Comparison of ENCODE assay signal across 23 cellular contexts in genomic region chr17:57929392-57929791, GRCh38. TPM values are rescaled to one million over a fixed set of nuclear protein-coding genes. Genes with fewer than 3 reads are reported as not detected.
DNase-seq lines count a peak whose midpoint lies in the region; ATAC-seq and TF ChIP-seq lines count a peak whose summit lies in the region.
"Had no signal": no experiment of that assay in that cellular context is flagged by ENCODE, and none has a peak within 500 bp of the region (broad histone marks: within the 10 kb centered on the region; RNA-seq: fewer than 3 reads in every experiment).

No MANE protein-coding gene starts in this region.

- no peaks in the 10 kb centered on the region for H3K4me1 Mint-ChIP-seq in natural killer cell
- H3K4me1 Mint-ChIP-seq: central memory CD8-positive, alpha-beta T cell had no signal

- H3K4me3 Mint-ChIP-seq in natural killer cell = no peak overlapping the region
- H3K4me3 Mint-ChIP-seq: central memory CD8-positive, alpha-beta T cell; T-helper 2 cell treated with Interferon-gamma antibody and Interleukin-4, amounts not matched to agents 5 μg/mL and 100 μg/mL, for 36 hours had no signal

- H3K9ac ChIP-seq in mucosa of rectum (ENCODE audit: low read depth in 1 of 2, low read length in 2 of 2) = no peak overlapping the region
- H3K9ac ChIP-seq: parathyroid adenoma had no signal

- H3K4me3 ChIP-seq in Panc1 (ENCODE audit: low read depth in 2 of 2, low read length in 2 of 2) (no peak overlapping the region), esophagus squamous epithelium (no peak overlapping the region), mucosa of rectum (ENCODE audit: low read length in 2 of 2) (no peak overlapping the region), stomach (no peak overlapping the region), H7 (ENCODE audit: insufficient read depth, low read depth, low read length) (no peak overlapping the region)

- no TSS peak for BruUV-seq in Panc1 (replicated peaks; lab: Mats Ljungman, UMichigan)

- POLR2A ChIA-PET in Panc1 (lab: Charles Lee) = no interaction called here

- DNase-seq in Panc1 (ENCODE audit: low read depth, low spot score) (no peak), esophagus squamous epithelium (lab: John Stamatoyannopoulos, UW) (no peak), stomach (no peak), H7 (no peak), natural killer cell (no peak)
- DNase-seq: activated CD4-positive, alpha-beta T cell treated with anti-CD3 and anti-CD28 coated beads, Interleukin-2, amount 50 U/mL, for 48 hours; activated naive CD4-positive, alpha-beta T cell; DMS153; effector CD8-positive, alpha-beta T cell; GDM1; Kasumi-1; NCI-H1048; NCI-H1930; NCI-H345; small intestine; stimulated activated naive CD4-positive, alpha-beta T cell treated with Interleukin-2 at 50 U/mL for 16 hours had no signal

- intact Hi-C loops in Panc1 (cut with micrococcal nuclease; ENCODE audit: unreplicated experiment) (no loop called here), esophagus squamous epithelium (cut with DNase I) (no loop called here), stomach (cut with DNase I; ENCODE audit: low total_unique reads) (no loop called here), natural killer cell (cut with micrococcal nuclease) (no loop called here)

- H3K27ac Mint-ChIP-seq in natural killer cell = no peak overlapping the region
- H3K27ac Mint-ChIP-seq: T-helper 2 cell treated with Interferon-gamma antibody and Interleukin-4, amounts not matched to agents 5 μg/mL and 100 μg/mL, for 36 hours had no signal

- TF ChIP-seq CTCF in Panc1 (IDR thresholded peaks at IDR 0.05) (no peak), esophagus squamous epithelium (IDR thresholded peaks at IDR 0.05) (no peak), stomach (IDR thresholded peaks at IDR 0.05) (no peak), natural killer cell (IDR thresholded peaks at IDR 0.05) (no peak)

- TF ChIP-seq EP300 in stomach (IDR thresholded peaks at IDR 0.05) = no peak

- 56 to 61% methylated on average over 4 of the region's 4 CpGs for WGBS in esophagus squamous epithelium, 2 donors
- 60 to 85% (median 73%) methylated on average over 4 of the region's 4 CpGs for WGBS in stomach, 5 donors

- H3K36me3 ChIP-seq in Panc1 (ENCODE audit: control insufficient read depth, insufficient read depth, low read length) = no peaks in the 10 kb centered on the region
- no peaks in the 10 kb centered on the region for H3K36me3 ChIP-seq in esophagus squamous epithelium
- H3K36me3 ChIP-seq in mucosa of rectum (ENCODE audit: control insufficient read depth in 2 of 2, insufficient read depth in 2 of 2, low read length in 2 of 2) = no peaks in the 10 kb centered on the region
- no peaks in the 10 kb centered on the region for H3K36me3 ChIP-seq in stomach
- H3K36me3 ChIP-seq in H7 (replicated peaks; ENCODE audit: control insufficient read depth, insufficient read depth, low read length) = no peaks in the 10 kb centered on the region

- H3K27me3 Mint-ChIP-seq in natural killer cell (ENCODE audit: low read depth in 2 of 2) = peaks cover 19 to 30% of the 10 kb centered on the region in 2 donors

- H3K9me3 Mint-ChIP-seq in natural killer cell = no peaks in the 10 kb centered on the region
- H3K9me3 Mint-ChIP-seq: central memory CD8-positive, alpha-beta T cell; T-helper 2 cell treated with Interferon-gamma antibody and Interleukin-4, amounts not matched to agents 5 μg/mL and 100 μg/mL, for 36 hours had no signal

- no peaks in the 10 kb centered on the region for H3K36me3 Mint-ChIP-seq in natural killer cell

- H3K9me3 ChIP-seq in Panc1 (ENCODE audit: control insufficient read depth, insufficient read depth, low read depth, low read length) = no peaks in the 10 kb centered on the region
- H3K9me3 ChIP-seq in esophagus squamous epithelium = no peaks in the 10 kb centered on the region
- H3K9me3 ChIP-seq in mucosa of rectum (ENCODE audit: control insufficient read depth in 2 of 2, low read length in 2 of 2) = no peaks in the 10 kb centered on the region
- H3K9me3 ChIP-seq in stomach = no peaks in the 10 kb centered on the region

- H3K4me1 ChIP-seq in Panc1 (ENCODE audit: control insufficient read depth, insufficient read depth, low read length) = peaks cover 71% of the 10 kb centered on the region
- peaks cover 33 to 99% (median 74%) of the 10 kb centered on the region in 3 donors for H3K4me1 ChIP-seq in esophagus squamous epithelium
- H3K4me1 ChIP-seq in mucosa of rectum (ENCODE audit: control insufficient read depth in 2 of 2, insufficient read depth in 2 of 2, low read length in 2 of 2) = peaks cover 16 to 25% of the 10 kb centered on the region in 2 donors
- H3K4me1 ChIP-seq in stomach = peaks cover 29 to 90% (median 69%) of the 10 kb centered on the region in 4 donors
- H3K4me1 ChIP-seq: parathyroid adenoma had no signal

- in situ Hi-C loops in Panc1 (cut with HindIII; ENCODE audit: low pct_unique_long_range_greater_than_20kb, low sequenced_read_pairs) = no loop called here

- no peaks in the 10 kb centered on the region for H3K27me3 ChIP-seq in Panc1 (ENCODE audit: control insufficient read depth, insufficient read depth, low read length)
- no peaks in the 10 kb centered on the region for H3K27me3 ChIP-seq in esophagus squamous epithelium
- H3K27me3 ChIP-seq in mucosa of rectum (ENCODE audit: control insufficient read depth in 2 of 2, insufficient read depth in 2 of 2, low read length in 2 of 2) = no peaks in the 10 kb centered on the region
- no peaks in the 10 kb centered on the region for H3K27me3 ChIP-seq in stomach
- H3K27me3 ChIP-seq in H7 (ENCODE audit: control insufficient read depth, insufficient read depth, low read length) = no peaks in the 10 kb centered on the region

- CTCF ChIA-PET in Panc1 (lab: Charles Lee) = no interaction called here

- no peak for ATAC-seq in Panc1
- no peak for ATAC-seq in HG03196 (IDR thresholded peaks at IDR 0.05; ENCODE audit: unreplicated experiment)
- no peak for ATAC-seq in natural killer cell
- ATAC-seq in HG03159 (IDR thresholded peaks at IDR 0.05; ENCODE audit: unreplicated experiment) = no peak

- H3K27ac ChIP-seq in Panc1 (ENCODE audit: low read length) (peak overlapping the region; percentile 52; the same call in 1 of the 2 replicates), esophagus squamous epithelium (peak overlapping the region; percentile 45 to 98 (median 86)), mucosa of rectum (ENCODE audit: low read depth in 2 of 2, low read length in 2 of 2) (peak overlapping the region; percentile 2 to 4), stomach (peak overlapping the region in 4 of 5 donors; percentile 58 to 99 (median 64))
- H3K27ac ChIP-seq: C4-2B, parathyroid adenoma had no signal

- TF ChIP-seq POLR2A in esophagus squamous epithelium (IDR thresholded peaks at IDR 0.05) (no peak), stomach (IDR thresholded peaks at IDR 0.05) (no peak)

RNA-seq across cellular contexts. Expression of gene CUEDC1, which starts 25.8 kb away (rescaled TPM):
- total RNA-seq in Panc1 (2021; ENCODE audit: unreplicated experiment) = 103 TPM
- polyA plus RNA-seq in Panc1 (2012; ENCODE audit: insufficient read length) = 107 TPM
- total RNA-seq in esophagus squamous epithelium = 10 to 100 TPM in 3 of 4 donors, 1 to 10 TPM in 1; 7.4 to 27.3 (median 18.4) TPM
- total RNA-seq in stomach = 100 to 1,000 TPM in 1 of 5 donors, 10 to 100 TPM in 4; 10.5 to 111 (median 23.6) TPM
- polyA plus RNA-seq in stomach = 10 to 100 TPM; 16.5 to 30.1 (median 19.8) TPM
- total RNA-seq in H7 (2014; rRNA removed; shearing (Covaris generic)) = 8.1 and 13.9 TPM in 2 replicates
- total RNA-seq in natural killer cell = 1 to 10 TPM; 1.5 to 3.7 (median 2.6) TPM

RNA-seq across cellular contexts. Expression of gene VEZF1, which starts 58.7 kb away (rescaled TPM):
- total RNA-seq in Panc1 (2021; ENCODE audit: unreplicated experiment) = 73.5 TPM
- 50.1 TPM for polyA plus RNA-seq in Panc1 (2012; ENCODE audit: insufficient read length)
- 10 to 100 TPM; 20.3 to 61.4 (median 27.4) TPM for total RNA-seq in esophagus squamous epithelium
- total RNA-seq in stomach = 100 to 1,000 TPM in 1 of 5 donors, 10 to 100 TPM in 3, 1 to 10 TPM in 1; 7.8 to 103 (median 31.0) TPM
- polyA plus RNA-seq in stomach = 10 to 100 TPM; 15.8 to 27.2 (median 19.7) TPM
- total RNA-seq in H7 (2014; rRNA removed; shearing (Covaris generic)) = 48.2 and 66.1 TPM in 2 replicates
- total RNA-seq in natural killer cell = 10 to 100 TPM; 49.8 to 64.6 (median 63.4) TPM

Comparison
In these comparisons a context has a peak if more than half of its experiments do, and no peak if none do; other contexts are left out.
1. H3K27ac ChIP-seq: peak in every context shown above with its lines; median percentile 86 in esophagus squamous epithelium; 64 in stomach; 52 in Panc1; 3 in mucosa of rectum.